ENCODE assay signal across 11 cellular contexts in genomic region chr19:13095393-13095784, GRCh38. TPM values are rescaled to one million over a fixed set of nuclear protein-coding genes. Genes with fewer than 3 reads are reported as not detected.
DNase-seq lines count a peak whose midpoint lies in the region; ATAC-seq and TF ChIP-seq lines count a peak whose summit lies in the region.
"Had no signal": no experiment of that assay in that cellular context is flagged by ENCODE, and none has a peak within 500 bp of the region (broad histone marks: within the 10 kb centered on the region; RNA-seq: fewer than 3 reads in every experiment).

No MANE protein-coding gene starts in this region.

- peaks cover 0 to 16% (median 10%) of the 10 kb centered on the region in 4 donors for H3K36me3 ChIP-seq in upper lobe of left lung

- H3K27me3 Mint-ChIP-seq in activated naive CD8-positive, alpha-beta T cell treated with anti-CD3 and anti-CD28 coated beads, Interleukin-2, amount 50 U/mL, for 24 hours, result peaks cover 24% of the 10 kb centered on the region
- peaks cover 52% of the 10 kb centered on the region for H3K27me3 Mint-ChIP-seq in activated naive CD8-positive, alpha-beta T cell treated with anti-CD3 and anti-CD28 coated beads for 36 hours
- H3K27me3 Mint-ChIP-seq in activated B cell treated with CpG ODN at 0.5 μM for 24 hours, result no peaks in the 10 kb centered on the region

- H3K27me3 ChIP-seq in layer of hippocampus (ENCODE audit: control insufficient read depth, insufficient read depth, low read length), result no peaks in the 10 kb centered on the region
- H3K27me3 ChIP-seq in upper lobe of left lung, result no peaks in the 10 kb centered on the region
- H3K27me3 ChIP-seq: SJSA1 had no signal

- peaks cover 7% of the 10 kb centered on the region for H3K36me3 Mint-ChIP-seq in activated naive CD8-positive, alpha-beta T cell treated with anti-CD3 and anti-CD28 coated beads, Interleukin-2, amount 50 U/mL, for 24 hours (ENCODE audit: low read depth)
- H3K36me3 Mint-ChIP-seq in activated naive CD8-positive, alpha-beta T cell treated with anti-CD3 and anti-CD28 coated beads for 36 hours, result peaks cover 7% of the 10 kb centered on the region
- H3K36me3 Mint-ChIP-seq in activated B cell treated with CpG ODN at 0.5 μM for 24 hours (ENCODE audit: low read depth), result peaks cover 14% of the 10 kb centered on the region
- H3K36me3 Mint-ChIP-seq: immature natural killer cell had no signal

- 31 to 78% methylated on average over 12 to 14 of the region's 25 CpGs for WGBS in upper lobe of left lung, 2 donors

- H3K9me3 ChIP-seq in upper lobe of left lung, result no peaks in the 10 kb centered on the region
- H3K9me3 ChIP-seq: SJSA1 had no signal

- no peak for TF ChIP-seq POLR2A in upper lobe of left lung (IDR thresholded peaks at IDR 0.05)

- POLR2A ChIA-PET in activated B cell treated with CpG ODN at 0.5 μM for 24 hours (lab: Charles Lee), result interaction anchor here (0.6 to 4.5 kb wide), 18 partner anchors 9 to 305 kb away, joined by 3 to 125 read pairs (median 10); partner anchors contain the start of genes CALR, FARSA, IER2 and LYL1

- CTCF ChIA-PET in activated B cell treated with CpG ODN at 0.5 μM for 24 hours (lab: Charles Lee), result interaction anchor here (0.7 to 5.0 kb wide), 8 partner anchors 10 to 130 kb away, joined by 3 to 106 read pairs (median 24); no protein-coding TSS in a partner anchor

- peaks cover 71 to 97% (median 83%) of the 10 kb centered on the region in 4 donors for H3K4me1 ChIP-seq in upper lobe of left lung
- H3K4me1 ChIP-seq: SJSA1 had no signal

- intact Hi-C loops in activated B cell treated with CpG ODN at 0.5 μM for 24 hours (cut with micrococcal nuclease), result loop anchor here (2.0 kb wide), 1 partner anchor 205 kb away; the partner anchor contains the start of gene GCDH
- intact Hi-C loops in posterior vena cava (cut with DNase I), result loop anchor here (2.0 to 10.0 kb wide), 4 partner anchors 81 to 538 kb away; no protein-coding TSS in a partner anchor

- H3K4me1 Mint-ChIP-seq in activated naive CD8-positive, alpha-beta T cell treated with anti-CD3 and anti-CD28 coated beads, Interleukin-2, amount 50 U/mL, for 24 hours, result peaks cover 40% of the 10 kb centered on the region
- H3K4me1 Mint-ChIP-seq in activated naive CD8-positive, alpha-beta T cell treated with anti-CD3 and anti-CD28 coated beads for 36 hours, result peaks cover 32% of the 10 kb centered on the region
- H3K4me1 Mint-ChIP-seq in activated B cell treated with CpG ODN at 0.5 μM for 24 hours, result peaks cover 51% of the 10 kb centered on the region

- ATAC-seq in activated naive CD8-positive, alpha-beta T cell treated with anti-CD3 and anti-CD28 coated beads, Interleukin-2, amount 50 U/mL, for 24 hours, result no peak
- ATAC-seq in activated B cell treated with CpG ODN at 0.5 μM for 24 hours (ENCODE audit: low read depth) (peak; percentile 14), upper lobe of left lung (ENCODE audit: low FRiP score in 2 of 2) (no peak), GM21619 (IDR thresholded peaks at IDR 0.05; ENCODE audit: unreplicated experiment) (no peak)

- TF ChIP-seq CTCF in activated B cell treated with CpG ODN at 0.5 μM for 24 hours (IDR thresholded peaks at IDR 0.05) (no peak), upper lobe of left lung (IDR thresholded peaks at IDR 0.05) (no peak)

- TF ChIP-seq EP300 in upper lobe of left lung (IDR thresholded peaks at IDR 0.05), result no peak

- H3K9me3 Mint-ChIP-seq in activated naive CD8-positive, alpha-beta T cell treated with anti-CD3 and anti-CD28 coated beads, Interleukin-2, amount 50 U/mL, for 24 hours, result no peaks in the 10 kb centered on the region
- peaks cover 4% of the 10 kb centered on the region for H3K9me3 Mint-ChIP-seq in activated naive CD8-positive, alpha-beta T cell treated with anti-CD3 and anti-CD28 coated beads for 36 hours
- no peaks in the 10 kb centered on the region for H3K9me3 Mint-ChIP-seq in activated B cell treated with CpG ODN at 0.5 μM for 24 hours

- H3K27ac ChIP-seq in layer of hippocampus (ENCODE audit: low read depth, low read length), result peak overlapping the region; percentile 65
- H3K27ac ChIP-seq in upper lobe of left lung, result peak overlapping the region; percentile 92 to 98 (median 95)
- H3K27ac ChIP-seq: SJSA1 had no signal

- peak overlapping the region in 3 of 4 donors; percentile 26 to 59 (median 37) for H3K4me3 ChIP-seq in upper lobe of left lung
- H3K4me3 ChIP-seq: SJSA1 had no signal

- no peak overlapping the region for H3K4me3 Mint-ChIP-seq in activated naive CD8-positive, alpha-beta T cell treated with anti-CD3 and anti-CD28 coated beads, Interleukin-2, amount 50 U/mL, for 24 hours
- H3K4me3 Mint-ChIP-seq in activated naive CD8-positive, alpha-beta T cell treated with anti-CD3 and anti-CD28 coated beads for 36 hours, result no peak overlapping the region
- H3K4me3 Mint-ChIP-seq in activated B cell treated with CpG ODN at 0.5 μM for 24 hours, result peak overlapping the region; percentile 89

- peak; percentile 25 for DNase-seq in activated naive CD8-positive, alpha-beta T cell treated with anti-CD3 and anti-CD28 coated beads, Interleukin-2, amount 50 U/mL, for 24 hours
- DNase-seq in activated naive CD8-positive, alpha-beta T cell treated with anti-CD3 and anti-CD28 coated beads for 36 hours, result no peak
- DNase-seq in activated B cell treated with CpG ODN at 0.5 μM for 24 hours (peak; percentile 58), upper lobe of left lung (peak; percentile 44 to 88), NCI-H2081 (lab: John Stamatoyannopoulos, UW) (no peak), posterior vena cava (ENCODE audit: low spot score) (no peak)
- DNase-seq: immature natural killer cell, NCI-H2029 had no signal

- H3K27ac Mint-ChIP-seq in activated naive CD8-positive, alpha-beta T cell treated with anti-CD3 and anti-CD28 coated beads, Interleukin-2, amount 50 U/mL, for 24 hours, result no peak overlapping the region
- no peak overlapping the region for H3K27ac Mint-ChIP-seq in activated naive CD8-positive, alpha-beta T cell treated with anti-CD3 and anti-CD28 coated beads for 36 hours
- H3K27ac Mint-ChIP-seq in activated B cell treated with CpG ODN at 0.5 μM for 24 hours, result peak overlapping the region; percentile 95

RNA-seq across cellular contexts. Expression of gene LYL1, which starts 7.3 kb away (rescaled TPM):
- 1 to 10 TPM; 2.6 to 2.9 TPM for total RNA-seq in activated naive CD8-positive, alpha-beta T cell treated with anti-CD3 and anti-CD28 coated beads for 36 hours
- total RNA-seq in activated B cell treated with CpG ODN at 0.5 μM for 24 hours, result 67.1 and 74.8 TPM in 2 replicates
- 10 to 100 TPM; 22.6 to 55.5 (median 31.4) TPM for total RNA-seq in upper lobe of left lung
- 10 to 100 TPM in 1 of 2 donors, 1 to 10 TPM in 1; 9.8 to 13.0 TPM for total RNA-seq in posterior vena cava
- total RNA-seq: SJSA1 had no signal

RNA-seq across cellular contexts. Expression of gene TRMT1, which starts 21.2 kb away (rescaled TPM):
- total RNA-seq in activated naive CD8-positive, alpha-beta T cell treated with anti-CD3 and anti-CD28 coated beads for 36 hours, result 100 to 1,000 TPM; 114 TPM
- 111 and 113 TPM in 2 replicates for total RNA-seq in activated B cell treated with CpG ODN at 0.5 μM for 24 hours
- total RNA-seq in upper lobe of left lung, result 10 to 100 TPM; 27.2 to 92.2 (median 33.1) TPM
- total RNA-seq in posterior vena cava, result 10 to 100 TPM; 21.9 to 24.1 TPM

RNA-seq across cellular contexts. Expression of gene NACC1, which starts 22.7 kb away (rescaled TPM):
- total RNA-seq in activated naive CD8-positive, alpha-beta T cell treated with anti-CD3 and anti-CD28 coated beads for 36 hours, result 10 to 100 TPM; 81.2 to 83.8 TPM
- total RNA-seq in activated B cell treated with CpG ODN at 0.5 μM for 24 hours (62.1 and 68.8 TPM in 2 replicates), upper lobe of left lung (10 to 100 TPM; 22.0 to 96.1 (median 55.7) TPM), posterior vena cava (10 to 100 TPM; 37.6 to 39.7 TPM)

RNA-seq across cellular contexts. Expression of gene STX10, which starts 54.8 kb away (rescaled TPM):
- 10 to 100 TPM; 53.3 to 55.0 TPM for total RNA-seq in activated naive CD8-positive, alpha-beta T cell treated with anti-CD3 and anti-CD28 coated beads for 36 hours
- total RNA-seq in activated B cell treated with CpG ODN at 0.5 μM for 24 hours (41.7 and 43.6 TPM in 2 replicates), upper lobe of left lung (100 to 1,000 TPM in 4 of 6 donors, 10 to 100 TPM in 2; 80.0 to 348 (median 107) TPM), posterior vena cava (10 to 100 TPM; 31.4 to 39.0 TPM)

RNA-seq across cellular contexts. Expression of gene IER2, which starts 54.8 kb away (rescaled TPM):
- 100 to 1,000 TPM; 128 to 132 TPM for total RNA-seq in activated naive CD8-positive, alpha-beta T cell treated with anti-CD3 and anti-CD28 coated beads for 36 hours
- 116 and 119 TPM in 2 replicates for total RNA-seq in activated B cell treated with CpG ODN at 0.5 μM for 24 hours
- total RNA-seq in upper lobe of left lung, result 100 to 1,000 TPM in 4 of 6 donors, 10 to 100 TPM in 2; 94.3 to 246 (median 129) TPM
- total RNA-seq in posterior vena cava, result 100 to 1,000 TPM in 1 of 2 donors, 10 to 100 TPM in 1; 73.1 to 130 TPM

Comparison
In these comparisons a context has a peak if more than half of its experiments do, and no peak if none do; other contexts are left out.
1. DNase-seq: peak in activated naive CD8-positive, alpha-beta T cell treated with anti-CD3 and anti-CD28 coated beads, Interleukin-2, amount 50 U/mL, for 24 hours (single experiment), activated B cell treated with CpG ODN at 0.5 μM for 24 hours (single experiment) and upper lobe of left lung (2 of 2); none in activated naive CD8-positive, alpha-beta T cell treated with anti-CD3 and anti-CD28 coated beads for 36 hours (single experiment), NCI-H2081 (0 of 2) and posterior vena cava (single experiment).